In the genomic region with DNA sequence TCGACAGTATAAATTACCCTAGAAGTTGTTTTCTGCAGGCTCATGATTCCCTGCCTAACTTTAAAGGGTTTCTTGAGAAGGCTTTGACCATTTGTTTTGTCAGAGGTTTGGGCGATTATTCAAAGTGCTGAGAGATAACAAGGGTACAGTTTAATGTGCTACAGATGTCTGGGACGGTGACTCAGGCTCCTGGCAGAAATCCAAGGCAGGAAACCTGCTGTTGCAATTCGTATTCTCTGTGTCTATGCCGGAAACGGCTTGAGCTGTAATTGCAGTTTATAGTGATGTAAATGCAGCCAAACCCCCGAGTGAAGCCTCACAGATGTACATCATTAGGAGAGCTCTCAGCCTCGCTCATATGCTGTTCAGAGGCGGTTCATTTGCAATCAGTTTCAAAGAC, we compare ENCODE assay signal across 8 cellular contexts.
DNase-seq lines count a peak whose midpoint lies in the region; ATAC-seq and TF ChIP-seq lines count a peak whose summit lies in the region.

No MANE protein-coding gene starts in this region.

- no TSS peak for BruUV-seq in HCT116 (replicated peaks; lab: Mats Ljungman, UMichigan)

- RAD21 ChIA-PET in HCT116 (lab: Charles Lee; ENCODE audit: low non-redundant PET in 1 of 2, low total read pairs in 2 of 2, uncharacterized antibody in 2 of 2, unreplicated experiment in 2 of 2): no interaction called here

- TF ChIP-seq POLR2A in HCT116 (IDR thresholded peaks at IDR 0.05; ENCODE audit: borderline replicate concordance, extremely low read depth, insufficient read depth, insufficient read length): no peak

- H3K9me3 ChIP-seq in BE2C: no peaks in the 10 kb centered on the region
- H3K9me3 ChIP-seq in HCT116 (ENCODE audit: control insufficient read depth in 1 of 2, insufficient read depth in 1 of 2, low read depth in 1 of 2, low read length in 2 of 2): no peaks in the 10 kb centered on the region

- no peak for TF ChIP-seq RAD21 in HCT116 (IDR thresholded peaks at IDR 0.05; ENCODE audit: low read depth)

- ATAC-seq in HCT116: peak; percentile 42
- peak; percentile 83 for ATAC-seq in omental fat pad (ENCODE audit: low FRiP score)
- no peak for ATAC-seq in GM19455 (IDR thresholded peaks at IDR 0.05; ENCODE audit: unreplicated experiment)
- no peak for ATAC-seq in GM18520 (IDR thresholded peaks at IDR 0.05; ENCODE audit: unreplicated experiment)

- H3K27ac Mint-ChIP-seq in activated CD4-positive, alpha-beta T cell treated with anti-CD3 and anti-CD28 coated beads, Interleukin-2, amount 10 ng/mL, durations not matched to agents 24 days and 14 days: no peak overlapping the region

- H4K20me1 ChIP-seq in HCT116 (ENCODE audit: insufficient read depth): no peaks in the 10 kb centered on the region

- intact Hi-C loops in HCT116 (cut with micrococcal nuclease): no loop called here
- intact Hi-C loops in activated CD4-positive, alpha-beta T cell treated with anti-CD3 and anti-CD28 coated beads, Interleukin-2, amount 10 ng/mL, durations not matched to agents 24 days and 14 days (cut with micrococcal nuclease): no loop called here

- H3K4me1 Mint-ChIP-seq in activated CD4-positive, alpha-beta T cell treated with anti-CD3 and anti-CD28 coated beads, Interleukin-2, amount 10 ng/mL, durations not matched to agents 24 days and 14 days: peaks cover 2% of the 10 kb centered on the region

- no peaks in the 10 kb centered on the region for H3K79me2 ChIP-seq in HCT116 (ENCODE audit: insufficient read depth, low read length)

- POLR2A ChIA-PET in HCT116 (lab: Charles Lee): no interaction called here

- H3K27me3 ChIP-seq in BE2C (no peaks in the 10 kb centered on the region), HCT116 (ENCODE audit: insufficient read depth, low read length) (peaks cover 10% of the 10 kb centered on the region; the same call in 1 of the 2 replicates)

- TF ChIP-seq CTCF in BE2C (IDR thresholded peaks at IDR 0.05; ENCODE audit: low read depth, low read length): no peak
- TF ChIP-seq CTCF in HCT116 (IDR thresholded peaks at IDR 0.05 in 2 of 3, conservative IDR thresholded peaks at IDR 0.05 in 1 of 3; ENCODE audit: borderline replicate concordance in 1 of 3, insufficient read depth in 1 of 3, low read depth in 2 of 3, low read length in 2 of 3): no peak
- TF ChIP-seq CTCF in fibroblast of pulmonary artery (IDR thresholded peaks at IDR 0.05; ENCODE audit: low read length, missing control alignments): no peak
- no peak for TF ChIP-seq CTCF in omental fat pad (IDR thresholded peaks at IDR 0.05)

- H3K36me3 ChIP-seq in BE2C: no peaks in the 10 kb centered on the region
- no peaks in the 10 kb centered on the region for H3K36me3 ChIP-seq in HCT116 (ENCODE audit: control insufficient read depth in 1 of 2, insufficient read depth in 2 of 2, low read length in 2 of 2)

- H3K4me1 ChIP-seq in BE2C (peaks cover 18% of the 10 kb centered on the region), HCT116 (ENCODE audit: control insufficient read depth in 1 of 2, insufficient read depth in 2 of 2, low read length in 2 of 2) (0 out of 4 replicates have a peak, but pooled peaks cover 0 to 5% of the 10 kb centered on the region in 2 experiments)

- H3K36me3 Mint-ChIP-seq in activated CD4-positive, alpha-beta T cell treated with anti-CD3 and anti-CD28 coated beads, Interleukin-2, amount 10 ng/mL, durations not matched to agents 24 days and 14 days (ENCODE audit: low read depth): no peaks in the 10 kb centered on the region

- DNase-seq in BE2C (peak; percentile 95), HCT116 (ENCODE audit: low read depth, low spot score) (peak; percentile 18), NCI-H2171 (lab: John Stamatoyannopoulos, UW) (peak; percentile 76), fibroblast of pulmonary artery (ENCODE audit: low read depth) (peak; percentile 99), omental fat pad (ENCODE audit: low spot score) (peak; percentile 48)
- DNase-seq in activated CD4-positive, alpha-beta T cell treated with anti-CD3 and anti-CD28 coated beads, Interleukin-2, amount 10 ng/mL, durations not matched to agents 24 days and 14 days: peak; percentile 59

- no peak overlapping the region for H3K4me3 Mint-ChIP-seq in activated CD4-positive, alpha-beta T cell treated with anti-CD3 and anti-CD28 coated beads, Interleukin-2, amount 10 ng/mL, durations not matched to agents 24 days and 14 days

- H2AFZ ChIP-seq in HCT116 (ENCODE audit: low read depth, low read length, poor library complexity, severe bottlenecking): no peak overlapping the region

- no peaks in the 10 kb centered on the region for H3K9me3 Mint-ChIP-seq in activated CD4-positive, alpha-beta T cell treated with anti-CD3 and anti-CD28 coated beads, Interleukin-2, amount 10 ng/mL, durations not matched to agents 24 days and 14 days

- H3K27me3 Mint-ChIP-seq in activated CD4-positive, alpha-beta T cell treated with anti-CD3 and anti-CD28 coated beads, Interleukin-2, amount 10 ng/mL, durations not matched to agents 24 days and 14 days: peaks cover 5% of the 10 kb centered on the region

- CTCF ChIA-PET in HCT116 (lab: Charles Lee): interaction anchor here (1.0 kb wide), 1 partner anchor 10 kb away, joined by 3 read pairs; no protein-coding TSS in a partner anchor

- H3K9ac ChIP-seq in HCT116 (ENCODE audit: low read length): no peak overlapping the region

- H3K9me2 ChIP-seq in HCT116 (ENCODE audit: insufficient read depth): no peaks in the 10 kb centered on the region

- H3K4me3 ChIP-seq in BE2C (ENCODE audit: low read depth, low read length) (peak overlapping the region; percentile 28), HCT116 (replicated peaks in 1 of 2; ENCODE audit: low read depth in 1 of 2, low read length in 2 of 2) (no peak overlapping the region), fibroblast of pulmonary artery (replicated peaks; ENCODE audit: low read depth, low read length) (no peak overlapping the region)

- no peak overlapping the region for H3K27ac ChIP-seq in HCT116 (ENCODE audit: low read depth, low read length)

- 0 out of 2 replicates have a peak overlapping the region, but pooled peaks have one; percentile 13 for H3K4me2 ChIP-seq in HCT116 (ENCODE audit: low read length)

TF ChIP-seq in HCT116, 20 proteins besides CTCF, POLR2A, EP300 and RAD21:
- TF ChIP-seq TCF7L2 (IDR thresholded peaks at IDR 0.05; ENCODE audit: borderline replicate concordance, extremely low read depth, insufficient read depth, insufficient read length): peak; percentile 39
- no peak for TF ChIP-seq EZH2 (IDR thresholded peaks at IDR 0.05)
- TF ChIP-seq CBX3 (IDR thresholded peaks at IDR 0.05; ENCODE audit: low read depth): no peak
- TF ChIP-seq ZNF274 (IDR thresholded peaks at IDR 0.05; ENCODE audit: low read depth, low read length): no peak
- peak; percentile 51; the same call in 1 of the 2 replicates for TF ChIP-seq CEBPB (IDR thresholded peaks at IDR 0.05; ENCODE audit: low read depth)
- TF ChIP-seq, protein P1, sequence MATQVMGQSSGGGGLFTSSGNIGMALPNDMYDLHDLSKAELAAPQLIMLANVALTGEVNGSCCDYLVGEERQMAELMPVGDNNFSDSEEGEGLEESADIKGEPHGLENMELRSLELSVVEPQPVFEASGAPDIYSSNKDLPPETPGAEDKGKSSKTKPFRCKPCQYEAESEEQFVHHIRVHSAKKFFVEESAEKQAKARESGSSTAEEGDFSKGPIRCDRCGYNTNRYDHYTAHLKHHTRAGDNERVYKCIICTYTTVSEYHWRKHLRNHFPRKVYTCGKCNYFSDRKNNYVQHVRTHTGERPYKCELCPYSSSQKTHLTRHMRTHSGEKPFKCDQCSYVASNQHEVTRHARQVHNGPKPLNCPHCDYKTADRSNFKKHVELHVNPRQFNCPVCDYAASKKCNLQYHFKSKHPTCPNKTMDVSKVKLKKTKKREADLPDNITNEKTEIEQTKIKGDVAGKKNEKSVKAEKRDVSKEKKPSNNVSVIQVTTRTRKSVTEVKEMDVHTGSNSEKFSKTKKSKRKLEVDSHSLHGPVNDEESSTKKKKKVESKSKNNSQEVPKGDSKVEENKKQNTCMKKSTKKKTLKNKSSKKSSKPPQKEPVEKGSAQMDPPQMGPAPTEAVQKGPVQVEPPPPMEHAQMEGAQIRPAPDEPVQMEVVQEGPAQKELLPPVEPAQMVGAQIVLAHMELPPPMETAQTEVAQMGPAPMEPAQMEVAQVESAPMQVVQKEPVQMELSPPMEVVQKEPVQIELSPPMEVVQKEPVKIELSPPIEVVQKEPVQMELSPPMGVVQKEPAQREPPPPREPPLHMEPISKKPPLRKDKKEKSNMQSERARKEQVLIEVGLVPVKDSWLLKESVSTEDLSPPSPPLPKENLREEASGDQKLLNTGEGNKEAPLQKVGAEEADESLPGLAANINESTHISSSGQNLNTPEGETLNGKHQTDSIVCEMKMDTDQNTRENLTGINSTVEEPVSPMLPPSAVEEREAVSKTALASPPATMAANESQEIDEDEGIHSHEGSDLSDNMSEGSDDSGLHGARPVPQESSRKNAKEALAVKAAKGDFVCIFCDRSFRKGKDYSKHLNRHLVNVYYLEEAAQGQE (IDR thresholded peaks at IDR 0.05; ENCODE audit: low read depth): no peak
- no peak for TF ChIP-seq POLR2AphosphoS5 (IDR thresholded peaks at IDR 0.05; ENCODE audit: low read depth, low read length)

Comparison
In these comparisons a context has a peak if more than half of its experiments do, and no peak if none do; other contexts are left out.
1. DNase-seq: peak in every context shown above with its lines; median percentile 99 in fibroblast of pulmonary artery; 95 in BE2C; 76 in NCI-H2171; 59 in activated CD4-positive, alpha-beta T cell treated with anti-CD3 and anti-CD28 coated beads, Interleukin-2, amount 10 ng/mL, durations not matched to agents 24 days and 14 days; 48 in omental fat pad; 18 in HCT116.
2. ATAC-seq: peak in HCT116 (single experiment) and omental fat pad (single experiment); none in GM19455 (single experiment) and GM18520 (single experiment).